9 cellular contexts compared by ENCODE assay signal in genomic region chr2:169452080-169452479, GRCh38. TPM values are rescaled to one million over a fixed set of nuclear protein-coding genes. Genes with fewer than 3 reads are reported as not detected.
A peak's percentile ranks its signal among the peaks of the same experiment; 100 is the strongest.
DNase-seq lines count a peak whose midpoint lies in the region; ATAC-seq, FAIRE-seq and TF ChIP-seq lines count a peak whose summit lies in the region.
"Had no signal": no experiment of that assay in that cellular context is flagged by ENCODE, and none has a peak within 500 bp of the region (broad histone marks: within the 10 kb centered on the region; RNA-seq: fewer than 3 reads in every experiment).

No MANE protein-coding gene starts in this region.

- no peaks in the 10 kb centered on the region for H3K4me1 ChIP-seq in neural progenitor cell

- CTCF ChIA-PET in activated CD4-positive, alpha-beta T cell treated with anti-CD3 and anti-CD28 coated beads for 36 hours (lab: Charles Lee) = interaction anchor here (0.5 to 1.4 kb wide), 10 partner anchors 20 to 455 kb away, joined by 3 to 6 read pairs (median 3); partner anchors contain the start of gene BBS5

- POLR2A ChIA-PET in activated CD4-positive, alpha-beta T cell treated with anti-CD3 and anti-CD28 coated beads for 36 hours (lab: Charles Lee) = no interaction called here

- intact Hi-C loops in dorsolateral prefrontal cortex (cut with DNase I) = no loop called here
- intact Hi-C loops in activated CD4-positive, alpha-beta T cell treated with anti-CD3 and anti-CD28 coated beads for 36 hours (cut with DNase I, micrococcal nuclease) = loop anchor here in 1 of 2 experiments (5.0 kb wide), 1 partner anchor 475 kb away; no protein-coding TSS in a partner anchor

- no peak overlapping the region for H3K4me3 ChIP-seq in dorsolateral prefrontal cortex
- no peak overlapping the region for H3K4me3 ChIP-seq in neural progenitor cell

- H3K4me1 Mint-ChIP-seq in neural progenitor cell = no peaks in the 10 kb centered on the region
- no peaks in the 10 kb centered on the region for H3K4me1 Mint-ChIP-seq in activated T-cell treated with anti-CD3 and anti-CD28 coated beads, Interleukin-2, amount 50 U/mL, for 4 hours (ENCODE audit: low read depth)
- H3K4me1 Mint-ChIP-seq in activated CD4-positive, alpha-beta T cell treated with anti-CD3 and anti-CD28 coated beads for 36 hours = no peaks in the 10 kb centered on the region

- no peak overlapping the region for H3K4me3 Mint-ChIP-seq in neural progenitor cell
- no peak overlapping the region for H3K4me3 Mint-ChIP-seq in activated T-cell treated with anti-CD3 and anti-CD28 coated beads, Interleukin-2, amount 50 U/mL, for 4 hours
- H3K4me3 Mint-ChIP-seq in activated CD4-positive, alpha-beta T cell treated with anti-CD3 and anti-CD28 coated beads for 36 hours = no peak overlapping the region

- H3K27ac ChIP-seq in dorsolateral prefrontal cortex (no peak overlapping the region), neural progenitor cell (no peak overlapping the region)

- no peaks in the 10 kb centered on the region for H4K20me1 ChIP-seq in neural progenitor cell (ENCODE audit: low read depth)

- H3K36me3 ChIP-seq in neural progenitor cell = no peaks in the 10 kb centered on the region

- H3K79me2 ChIP-seq in neural progenitor cell (ENCODE audit: low read depth) = no peaks in the 10 kb centered on the region

- no peaks in the 10 kb centered on the region for H3F3A ChIP-seq in neural progenitor cell (ENCODE audit: low read depth)

- DNase-seq in GM18507 (ENCODE audit: extremely low spot score, insufficient read length, low read depth) (no peak), NCI-H446 (lab: John Stamatoyannopoulos, UW) (peak; percentile 25 to 65), dorsolateral prefrontal cortex (no peak), neural progenitor cell (ENCODE audit: low spot score) (peak; percentile 58)
- no peak for DNase-seq in activated T-cell treated with anti-CD3 and anti-CD28 coated beads, Interleukin-2, amount 50 U/mL, for 4 hours
- no peak for DNase-seq in activated CD4-positive, alpha-beta T cell treated with anti-CD3 and anti-CD28 coated beads for 36 hours

- no peak for ATAC-seq in HG03135 (IDR thresholded peaks at IDR 0.05; ENCODE audit: unreplicated experiment)
- ATAC-seq in activated T-cell treated with anti-CD3 and anti-CD28 coated beads, Interleukin-2, amount 50 U/mL, for 4 hours = no peak
- ATAC-seq in activated CD4-positive, alpha-beta T cell treated with anti-CD3 and anti-CD28 coated beads for 36 hours = no peak

- TF ChIP-seq CTCF in dorsolateral prefrontal cortex (IDR thresholded peaks at IDR 0.05 in 54 of 56, conservative IDR thresholded peaks at IDR 0.05 in 2 of 56; ENCODE audit: low read depth in 1 of 56, partially characterized antibody in 56 of 56) (peak in 55 of 56 donors; percentile 21 to 68 (median 47)), neural progenitor cell (IDR thresholded peaks at IDR 0.05) (peak; percentile 62)

- H3K9me3 ChIP-seq in neural progenitor cell (ENCODE audit: low read depth) = no peaks in the 10 kb centered on the region

- no peak overlapping the region for H3K27ac Mint-ChIP-seq in neural progenitor cell
- H3K27ac Mint-ChIP-seq in activated CD4-positive, alpha-beta T cell treated with anti-CD3 and anti-CD28 coated beads for 36 hours = no peak overlapping the region

- H3K4me2 ChIP-seq in neural progenitor cell = no peak overlapping the region

- no peaks in the 10 kb centered on the region for H3K36me3 Mint-ChIP-seq in neural progenitor cell
- no peaks in the 10 kb centered on the region for H3K36me3 Mint-ChIP-seq in activated T-cell treated with anti-CD3 and anti-CD28 coated beads, Interleukin-2, amount 50 U/mL, for 4 hours (ENCODE audit: insufficient read depth)
- no peaks in the 10 kb centered on the region for H3K36me3 Mint-ChIP-seq in activated CD4-positive, alpha-beta T cell treated with anti-CD3 and anti-CD28 coated beads for 36 hours (ENCODE audit: low read depth)

- FAIRE-seq in A204.1 (lab: Jason Lieb, UNC) = peak; percentile 60
- peak; percentile 74 for FAIRE-seq in GM18507 (lab: Jason Lieb, UNC)
- FAIRE-seq: colon had no signal

- peaks cover 7% of the 10 kb centered on the region for H3K9me3 Mint-ChIP-seq in neural progenitor cell
- no peaks in the 10 kb centered on the region for H3K9me3 Mint-ChIP-seq in activated T-cell treated with anti-CD3 and anti-CD28 coated beads, Interleukin-2, amount 50 U/mL, for 4 hours
- no peaks in the 10 kb centered on the region for H3K9me3 Mint-ChIP-seq in activated CD4-positive, alpha-beta T cell treated with anti-CD3 and anti-CD28 coated beads for 36 hours (ENCODE audit: low read depth)

- H2AFZ ChIP-seq in neural progenitor cell (replicated peaks) = no peak overlapping the region

- no peak overlapping the region for H3K9ac ChIP-seq in neural progenitor cell

- peaks cover 5% of the 10 kb centered on the region for H3K27me3 Mint-ChIP-seq in neural progenitor cell (ENCODE audit: insufficient read depth, low read depth)
- peaks cover 9% of the 10 kb centered on the region for H3K27me3 Mint-ChIP-seq in activated T-cell treated with anti-CD3 and anti-CD28 coated beads, Interleukin-2, amount 50 U/mL, for 4 hours (ENCODE audit: low read depth)
- H3K27me3 Mint-ChIP-seq in activated CD4-positive, alpha-beta T cell treated with anti-CD3 and anti-CD28 coated beads for 36 hours = peaks cover 4% of the 10 kb centered on the region

- H3K27me3 ChIP-seq in dorsolateral prefrontal cortex (no peaks in the 10 kb centered on the region), neural progenitor cell (no peaks in the 10 kb centered on the region)

RNA-seq across cellular contexts. Expression of gene BBS5, which starts 27.2 kb away (rescaled TPM):
- 10 to 100 TPM; 13.8 to 28.0 (median 21.3) TPM for total RNA-seq in dorsolateral prefrontal cortex
- total RNA-seq in neural progenitor cell (ENCODE audit: low replicate concordance) = 3.8 and 6.2 TPM in 2 replicates
- 1 to 10 TPM; 3.9 to 5.3 (median 4.3) TPM for total RNA-seq in activated T-cell treated with anti-CD3 and anti-CD28 coated beads, Interleukin-2, amount 50 U/mL, for 4 hours
- total RNA-seq in activated CD4-positive, alpha-beta T cell treated with anti-CD3 and anti-CD28 coated beads for 36 hours = 1 to 10 TPM; 2.7 to 3.4 TPM

RNA-seq across cellular contexts. Expression of gene KLHL41, which starts 57.4 kb away (rescaled TPM):
- total RNA-seq in dorsolateral prefrontal cortex (1 to 10 TPM; 1.3 to 7.1 (median 2.8) TPM), neural progenitor cell (ENCODE audit: low replicate concordance) (0.06 and 0.31 TPM in 2 replicates)
- total RNA-seq in activated T-cell treated with anti-CD3 and anti-CD28 coated beads, Interleukin-2, amount 50 U/mL, for 4 hours = not detected
- total RNA-seq in activated CD4-positive, alpha-beta T cell treated with anti-CD3 and anti-CD28 coated beads for 36 hours = under 1 TPM in 1 of 2 experiments, not detected in 1; 0.46 TPM

Comparison
In these comparisons a context has a peak if more than half of its experiments do, and no peak if none do; other contexts are left out.
1. DNase-seq: peak in NCI-H446 (2 of 2) and neural progenitor cell (single experiment); none in GM18507 (single experiment), dorsolateral prefrontal cortex (0 of 10), activated T-cell treated with anti-CD3 and anti-CD28 coated beads, Interleukin-2, amount 50 U/mL, for 4 hours (single experiment) and activated CD4-positive, alpha-beta T cell treated with anti-CD3 and anti-CD28 coated beads for 36 hours (single experiment).